16 cellular contexts compared by ENCODE assay signal in the genomic region with DNA sequence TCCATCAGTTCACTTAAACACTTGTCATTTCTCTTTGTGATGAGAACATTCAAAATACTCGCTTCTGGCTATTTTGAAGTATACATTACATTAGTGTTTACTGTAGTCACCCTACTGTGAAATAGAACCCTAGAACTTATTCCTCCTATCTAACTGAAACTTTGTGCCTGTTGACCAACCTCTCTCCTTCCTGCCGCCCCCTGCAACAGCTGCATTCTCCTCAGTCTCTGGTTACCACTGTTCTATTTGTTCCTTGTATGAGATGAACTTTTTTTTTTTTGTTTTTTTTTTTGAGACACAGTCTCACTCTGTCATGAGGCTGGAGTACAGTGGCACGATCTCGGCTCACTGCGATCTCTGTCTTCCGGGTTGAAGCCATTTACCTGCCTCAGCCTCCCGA.
"Had no signal": no experiment of that assay in that cellular context is flagged by ENCODE, and none has a peak within 500 bp of the region (broad histone marks: within the 10 kb centered on the region; RNA-seq: fewer than 3 reads in every experiment).

No MANE protein-coding gene starts in this region.

- ATAC-seq: left lung; naive thymus-derived CD4-positive, alpha-beta T cell; psoas muscle; right lobe of liver had no signal

- H3K27me3 Mint-ChIP-seq: activated B cell treated with CpG ODN at 0.5 μM for 24 hours; naive thymus-derived CD4-positive, alpha-beta T cell; stimulated activated naive CD8-positive, alpha-beta T cell treated with anti-CD3 and anti-CD28 coated beads, Interleukin-15, Interleukin-2, amounts not matched to agents 100 ng/mL and 50 ng/mL, for 24 hours had no signal

- DNase-seq: activated B cell treated with CpG ODN at 0.5 μM for 24 hours; activated CD4-positive, alpha-beta T cell treated with anti-CD3 and anti-CD28 coated beads, Interleukin-2, amount 50 U/mL, for 4 hours; activated effector memory CD4-positive, alpha-beta T cell treated with anti-CD3 and anti-CD28 coated beads, Interleukin-2, amount 50 U/mL, for 16 hours; aorta; cerebellar nuclear complex; effector CD8-positive, alpha-beta T cell; foreskin fibroblast; hippocampal formation; left lung; naive thymus-derived CD4-positive, alpha-beta T cell; occipital lobe; psoas muscle; right lobe of liver; SHP77 treated with DMSO at 0.1 percent for 48 hours; testis had no signal

- H3K4me3 Mint-ChIP-seq: activated B cell treated with CpG ODN at 0.5 μM for 24 hours; stimulated activated naive CD8-positive, alpha-beta T cell treated with anti-CD3 and anti-CD28 coated beads, Interleukin-15, Interleukin-2, amounts not matched to agents 100 ng/mL and 50 ng/mL, for 24 hours had no signal

- H3K27ac Mint-ChIP-seq: activated B cell treated with CpG ODN at 0.5 μM for 24 hours; stimulated activated naive CD8-positive, alpha-beta T cell treated with anti-CD3 and anti-CD28 coated beads, Interleukin-15, Interleukin-2, amounts not matched to agents 100 ng/mL and 50 ng/mL, for 24 hours had no signal

- H3K9me3 Mint-ChIP-seq: activated B cell treated with CpG ODN at 0.5 μM for 24 hours; naive thymus-derived CD4-positive, alpha-beta T cell; stimulated activated naive CD8-positive, alpha-beta T cell treated with anti-CD3 and anti-CD28 coated beads, Interleukin-15, Interleukin-2, amounts not matched to agents 100 ng/mL and 50 ng/mL, for 24 hours had no signal
